In genomic region chr5:74945561-74946165, GRCh38 we compare ENCODE assay signal across 12 cellular contexts.
DNase-seq lines count a peak whose midpoint lies in the region; ATAC-seq, FAIRE-seq and TF ChIP-seq lines count a peak whose summit lies in the region.
"Had no signal": no experiment of that assay in that cellular context is flagged by ENCODE, and none has a peak within 500 bp of the region (broad histone marks: within the 10 kb centered on the region; RNA-seq: fewer than 3 reads in every experiment).

No MANE protein-coding gene starts in this region.

- CTCF ChIA-PET in activated CD4-positive, alpha-beta memory T cell treated with anti-CD3 and anti-CD28 coated beads, Interleukin-2, amount 10 ng/mL, durations not matched to agents 7 days and 5 days (lab: Charles Lee): interaction anchor here (1.6 kb wide), 1 partner anchor 11 kb away, joined by 4 read pairs; no protein-coding TSS in a partner anchor

- no peak for TF ChIP-seq EP300 in sigmoid colon (IDR thresholded peaks at IDR 0.05)

- peaks cover 11% of the 10 kb centered on the region for H3K4me1 Mint-ChIP-seq in activated T-cell treated with anti-CD3 and anti-CD28 coated beads, Interleukin-2, amount 50 U/mL, for 24 hours (ENCODE audit: low read depth)
- peaks cover 8% of the 10 kb centered on the region for H3K4me1 Mint-ChIP-seq in activated CD4-positive, alpha-beta memory T cell treated with anti-CD3 and anti-CD28 coated beads, Interleukin-2, amount 10 ng/mL, durations not matched to agents 7 days and 5 days
- H3K4me1 Mint-ChIP-seq in stimulated activated naive B cell treated with anti-CD40 and anti-IgM and Interleukin-4, amounts not matched to agents 10 μg/mL and 1 μg/mL and 100 μg/mL, for 72 hours: peaks cover 4 to 9% of the 10 kb centered on the region in 2 donors
- H3K4me1 Mint-ChIP-seq: naive B cell had no signal

- 61 to 86% methylated on average over 4 of the region's 4 CpGs for whole genome bisulfite sequencing in sigmoid colon, 2 donors

- H3K36me3 Mint-ChIP-seq in activated T-cell treated with anti-CD3 and anti-CD28 coated beads, Interleukin-2, amount 50 U/mL, for 24 hours (ENCODE audit: low read depth): no peaks in the 10 kb centered on the region
- H3K36me3 Mint-ChIP-seq in activated CD4-positive, alpha-beta memory T cell treated with anti-CD3 and anti-CD28 coated beads, Interleukin-2, amount 10 ng/mL, durations not matched to agents 7 days and 5 days (ENCODE audit: low read depth): no peaks in the 10 kb centered on the region
- no peaks in the 10 kb centered on the region for H3K36me3 Mint-ChIP-seq in stimulated activated naive B cell treated with anti-CD40 and anti-IgM and Interleukin-4, amounts not matched to agents 10 μg/mL and 1 μg/mL and 100 μg/mL, for 72 hours
- H3K36me3 Mint-ChIP-seq: naive B cell had no signal

- intact Hi-C loops in sigmoid colon (cut with DNase I): no loop called here

- TF ChIP-seq CTCF in sigmoid colon (IDR thresholded peaks at IDR 0.05) (no peak), D721Med (IDR thresholded peaks at IDR 0.05; ENCODE audit: insufficient read depth, missing control alignments) (no peak)

- H3K4me3 Mint-ChIP-seq in activated T-cell treated with anti-CD3 and anti-CD28 coated beads, Interleukin-2, amount 50 U/mL, for 24 hours: no peak overlapping the region
- H3K4me3 Mint-ChIP-seq in activated CD4-positive, alpha-beta memory T cell treated with anti-CD3 and anti-CD28 coated beads, Interleukin-2, amount 10 ng/mL, durations not matched to agents 7 days and 5 days: no peak overlapping the region
- no peak overlapping the region for H3K4me3 Mint-ChIP-seq in stimulated activated naive B cell treated with anti-CD40 and anti-IgM and Interleukin-4, amounts not matched to agents 10 μg/mL and 1 μg/mL and 100 μg/mL, for 72 hours
- H3K4me3 Mint-ChIP-seq: naive B cell had no signal

- H3K9me3 Mint-ChIP-seq in activated T-cell treated with anti-CD3 and anti-CD28 coated beads, Interleukin-2, amount 50 U/mL, for 24 hours: no peaks in the 10 kb centered on the region
- H3K9me3 Mint-ChIP-seq in activated CD4-positive, alpha-beta memory T cell treated with anti-CD3 and anti-CD28 coated beads, Interleukin-2, amount 10 ng/mL, durations not matched to agents 7 days and 5 days: no peaks in the 10 kb centered on the region
- H3K9me3 Mint-ChIP-seq in stimulated activated naive B cell treated with anti-CD40 and anti-IgM and Interleukin-4, amounts not matched to agents 10 μg/mL and 1 μg/mL and 100 μg/mL, for 72 hours: no peaks in the 10 kb centered on the region
- H3K9me3 Mint-ChIP-seq: naive B cell had no signal

- ATAC-seq in HG02884 (IDR thresholded peaks at IDR 0.05; ENCODE audit: unreplicated experiment) (peak; percentile 97), GM18498 (IDR thresholded peaks at IDR 0.05; ENCODE audit: unreplicated experiment) (no peak)
- ATAC-seq in stimulated activated naive B cell treated with anti-CD40 and anti-IgM and Interleukin-4, amounts not matched to agents 10 μg/mL and 1 μg/mL and 100 μg/mL, for 72 hours (replicated peaks): peak; percentile 91 to 96

- no peak overlapping the region for H3K27ac ChIP-seq in sigmoid colon

- H3K27ac Mint-ChIP-seq in activated T-cell treated with anti-CD3 and anti-CD28 coated beads, Interleukin-2, amount 50 U/mL, for 24 hours: no peak overlapping the region
- no peak overlapping the region for H3K27ac Mint-ChIP-seq in activated CD4-positive, alpha-beta memory T cell treated with anti-CD3 and anti-CD28 coated beads, Interleukin-2, amount 10 ng/mL, durations not matched to agents 7 days and 5 days
- H3K27ac Mint-ChIP-seq in stimulated activated naive B cell treated with anti-CD40 and anti-IgM and Interleukin-4, amounts not matched to agents 10 μg/mL and 1 μg/mL and 100 μg/mL, for 72 hours: no peak overlapping the region
- H3K27ac Mint-ChIP-seq: naive B cell had no signal

- no peak overlapping the region for H3K4me3 ChIP-seq in sigmoid colon

- H3K27me3 ChIP-seq in sigmoid colon: no peaks in the 10 kb centered on the region

- H3K9me3 ChIP-seq in sigmoid colon: no peaks in the 10 kb centered on the region

- H3K27me3 Mint-ChIP-seq in activated T-cell treated with anti-CD3 and anti-CD28 coated beads, Interleukin-2, amount 50 U/mL, for 24 hours: peaks cover 29% of the 10 kb centered on the region
- H3K27me3 Mint-ChIP-seq in activated CD4-positive, alpha-beta memory T cell treated with anti-CD3 and anti-CD28 coated beads, Interleukin-2, amount 10 ng/mL, durations not matched to agents 7 days and 5 days: peaks cover 21% of the 10 kb centered on the region
- peaks cover 31 to 33% of the 10 kb centered on the region in 2 donors for H3K27me3 Mint-ChIP-seq in stimulated activated naive B cell treated with anti-CD40 and anti-IgM and Interleukin-4, amounts not matched to agents 10 μg/mL and 1 μg/mL and 100 μg/mL, for 72 hours

- no peaks in the 10 kb centered on the region for H3K36me3 ChIP-seq in sigmoid colon

- DNase-seq in activated T-cell treated with anti-CD3 and anti-CD28 coated beads, Interleukin-2, amount 50 U/mL, for 24 hours: peak; percentile 41
- DNase-seq in activated T-cell treated with anti-CD3 and anti-CD28 coated beads for 4 hours (no peak), sigmoid colon (no peak), D721Med (ENCODE audit: insufficient read length, low spot score) (no peak)
- peak; percentile 19 for DNase-seq in activated CD4-positive, alpha-beta memory T cell treated with anti-CD3 and anti-CD28 coated beads, Interleukin-2, amount 10 ng/mL, durations not matched to agents 7 days and 5 days
- peak; percentile 20 for DNase-seq in stimulated activated naive B cell treated with anti-CD40 and anti-IgM and Interleukin-4, amounts not matched to agents 10 μg/mL and 1 μg/mL and 100 μg/mL, for 72 hours
- DNase-seq: head of caudate nucleus, naive B cell, NCI-H510A had no signal

- POLR2A ChIA-PET in activated CD4-positive, alpha-beta memory T cell treated with anti-CD3 and anti-CD28 coated beads, Interleukin-2, amount 10 ng/mL, durations not matched to agents 7 days and 5 days (lab: Charles Lee): no interaction called here

- no peak for FAIRE-seq in D721Med (lab: Jason Lieb, UNC)
- FAIRE-seq: bronchial epithelial cell had no signal

- no peak for TF ChIP-seq POLR2A in sigmoid colon (IDR thresholded peaks at IDR 0.05)

- H3K4me1 ChIP-seq in sigmoid colon: no peaks in the 10 kb centered on the region

Comparison
In these comparisons a context has a peak if more than half of its experiments do, and no peak if none do; other contexts are left out.
1. DNase-seq: peak in activated T-cell treated with anti-CD3 and anti-CD28 coated beads, Interleukin-2, amount 50 U/mL, for 24 hours (single experiment), activated CD4-positive, alpha-beta memory T cell treated with anti-CD3 and anti-CD28 coated beads, Interleukin-2, amount 10 ng/mL, durations not matched to agents 7 days and 5 days (single experiment) and stimulated activated naive B cell treated with anti-CD40 and anti-IgM and Interleukin-4, amounts not matched to agents 10 μg/mL and 1 μg/mL and 100 μg/mL, for 72 hours (single experiment); none in activated T-cell treated with anti-CD3 and anti-CD28 coated beads for 4 hours (single experiment), sigmoid colon (single experiment) and D721Med (single experiment).